Comparison of ENCODE assay signal across 9 cellular contexts in the genomic region with DNA sequence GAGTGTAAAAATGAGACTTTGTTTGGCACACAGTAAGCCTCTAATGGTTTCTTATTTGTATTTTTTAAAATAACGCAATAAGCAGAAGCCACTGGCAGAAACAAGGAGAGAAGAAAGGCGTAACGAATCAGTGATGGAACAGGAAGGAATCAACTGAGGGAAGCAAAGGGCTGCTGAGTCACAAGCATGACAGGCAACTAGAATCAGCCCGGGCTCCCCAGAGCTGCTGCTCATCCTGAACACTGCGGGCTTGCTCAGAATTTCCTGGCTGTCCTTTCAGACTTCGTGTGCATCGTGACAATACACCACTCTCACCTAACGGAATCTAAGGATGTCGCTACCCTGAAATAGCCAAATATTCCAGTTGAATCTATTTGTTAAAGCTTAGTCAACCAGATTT. TPM values are rescaled to one million over a fixed set of nuclear protein-coding genes. Genes with fewer than 3 reads are reported as not detected.
DNase-seq lines count a peak whose midpoint lies in the region; ATAC-seq and TF ChIP-seq lines count a peak whose summit lies in the region.
"Had no signal": no experiment of that assay in that cellular context is flagged by ENCODE, and none has a peak within 500 bp of the region (broad histone marks: within the 10 kb centered on the region; RNA-seq: fewer than 3 reads in every experiment).

No MANE protein-coding gene starts in this region.

- H3K27me3 ChIP-seq in GM23338 (ENCODE audit: insufficient read depth), result no peaks in the 10 kb centered on the region

- H3K4me3 ChIP-seq in GM23338 (no peak overlapping the region), fibroblast of villous mesenchyme (ENCODE audit: low read depth, low read length) (no peak overlapping the region)

- no peaks in the 10 kb centered on the region for H3K36me3 ChIP-seq in GM23338 (ENCODE audit: insufficient read depth)

- H3K4me1 Mint-ChIP-seq in GM23338, result no peaks in the 10 kb centered on the region; the same call in 2 of the 3 replicates
- H3K4me1 Mint-ChIP-seq in activated CD4-positive, alpha-beta memory T cell treated with anti-CD3 and anti-CD28 coated beads for 36 hours (ENCODE audit: low read depth), result no peaks in the 10 kb centered on the region
- no peaks in the 10 kb centered on the region for H3K4me1 Mint-ChIP-seq in activated CD8-positive, alpha-beta T cell treated with anti-CD3 and anti-CD28 coated beads for 36 hours (ENCODE audit: low read depth)
- H3K4me1 Mint-ChIP-seq: activated naive CD8-positive, alpha-beta T cell treated with anti-CD3 and anti-CD28 coated beads, Interleukin-2, amount 50 U/mL, for 24 hours had no signal

- intact Hi-C loops in posterior cingulate gyrus (cut with DNase I), result no loop called here
- intact Hi-C loops in activated CD4-positive, alpha-beta memory T cell treated with anti-CD3 and anti-CD28 coated beads for 36 hours (cut with micrococcal nuclease), result no loop called here
- intact Hi-C loops in activated CD8-positive, alpha-beta T cell treated with anti-CD3 and anti-CD28 coated beads for 36 hours (cut with micrococcal nuclease), result no loop called here

- peak overlapping the region; percentile 40; the same call in 1 of the 2 replicates for H3K27ac Mint-ChIP-seq in GM23338
- no peak overlapping the region for H3K27ac Mint-ChIP-seq in activated CD4-positive, alpha-beta memory T cell treated with anti-CD3 and anti-CD28 coated beads for 36 hours
- H3K27ac Mint-ChIP-seq in activated CD8-positive, alpha-beta T cell treated with anti-CD3 and anti-CD28 coated beads for 36 hours, result no peak overlapping the region
- H3K27ac Mint-ChIP-seq: activated naive CD8-positive, alpha-beta T cell treated with anti-CD3 and anti-CD28 coated beads, Interleukin-2, amount 50 U/mL, for 24 hours had no signal

- CTCF ChIA-PET in activated CD4-positive, alpha-beta memory T cell treated with anti-CD3 and anti-CD28 coated beads for 36 hours (lab: Charles Lee), result no interaction called here
- CTCF ChIA-PET in activated CD8-positive, alpha-beta T cell treated with anti-CD3 and anti-CD28 coated beads for 36 hours (lab: Charles Lee), result no interaction called here

- H3K4me3 Mint-ChIP-seq in GM23338, result no peak overlapping the region
- H3K4me3 Mint-ChIP-seq in activated CD4-positive, alpha-beta memory T cell treated with anti-CD3 and anti-CD28 coated beads for 36 hours, result no peak overlapping the region
- H3K4me3 Mint-ChIP-seq in activated CD8-positive, alpha-beta T cell treated with anti-CD3 and anti-CD28 coated beads for 36 hours, result no peak overlapping the region
- H3K4me3 Mint-ChIP-seq: activated naive CD8-positive, alpha-beta T cell treated with anti-CD3 and anti-CD28 coated beads, Interleukin-2, amount 50 U/mL, for 24 hours had no signal

- no peaks in the 10 kb centered on the region for H3F3A ChIP-seq in GM23338 (replicated peaks; ENCODE audit: low read depth)

- H3K36me3 Mint-ChIP-seq in GM23338 (ENCODE audit: low read depth), result no peaks in the 10 kb centered on the region
- no peaks in the 10 kb centered on the region for H3K36me3 Mint-ChIP-seq in activated CD4-positive, alpha-beta memory T cell treated with anti-CD3 and anti-CD28 coated beads for 36 hours
- H3K36me3 Mint-ChIP-seq in activated CD8-positive, alpha-beta T cell treated with anti-CD3 and anti-CD28 coated beads for 36 hours (ENCODE audit: low read depth), result no peaks in the 10 kb centered on the region

- in situ Hi-C loops in SK-MEL-5 (cut with HindIII; ENCODE audit: low pct_unique_long_range_greater_than_20kb, low sequenced_read_pairs), result no loop called here

- H3K9me3 Mint-ChIP-seq in GM23338, result no peaks in the 10 kb centered on the region
- no peaks in the 10 kb centered on the region for H3K9me3 Mint-ChIP-seq in activated CD4-positive, alpha-beta memory T cell treated with anti-CD3 and anti-CD28 coated beads for 36 hours
- H3K9me3 Mint-ChIP-seq in activated CD8-positive, alpha-beta T cell treated with anti-CD3 and anti-CD28 coated beads for 36 hours, result no peaks in the 10 kb centered on the region
- H3K9me3 Mint-ChIP-seq: activated naive CD8-positive, alpha-beta T cell treated with anti-CD3 and anti-CD28 coated beads, Interleukin-2, amount 50 U/mL, for 24 hours had no signal

- DNase-seq in GM23338 (ENCODE audit: low spot score) (peak; percentile 26), SK-MEL-5 (ENCODE audit: low read depth, low spot score) (peak; percentile 19), fibroblast of villous mesenchyme (ENCODE audit: low read depth) (peak; percentile 56), posterior cingulate gyrus (peak in 7 of 10 donors; percentile 16 to 86 (median 46)), NCI-H2107 (lab: John Stamatoyannopoulos, UW) (no peak)
- no peak for DNase-seq in activated CD4-positive, alpha-beta memory T cell treated with anti-CD3 and anti-CD28 coated beads for 36 hours
- DNase-seq in activated CD8-positive, alpha-beta T cell treated with anti-CD3 and anti-CD28 coated beads for 36 hours, result no peak
- DNase-seq: activated naive CD8-positive, alpha-beta T cell treated with anti-CD3 and anti-CD28 coated beads, Interleukin-2, amount 50 U/mL, for 24 hours had no signal

- H2AFZ ChIP-seq in GM23338, result peak overlapping the region; percentile 61; the same call in 1 of the 2 replicates

- H3K27me3 Mint-ChIP-seq in GM23338 (ENCODE audit: insufficient read depth, low read depth, poor library complexity), result peaks cover 2% of the 10 kb centered on the region
- peaks cover 8% of the 10 kb centered on the region for H3K27me3 Mint-ChIP-seq in activated CD4-positive, alpha-beta memory T cell treated with anti-CD3 and anti-CD28 coated beads for 36 hours
- peaks cover 14% of the 10 kb centered on the region for H3K27me3 Mint-ChIP-seq in activated CD8-positive, alpha-beta T cell treated with anti-CD3 and anti-CD28 coated beads for 36 hours

- peak; percentile 57 for ATAC-seq in GM23338
- no peak for ATAC-seq in activated CD8-positive, alpha-beta T cell treated with anti-CD3 and anti-CD28 coated beads for 36 hours
- no peak for ATAC-seq in GM19455 (IDR thresholded peaks at IDR 0.05; ENCODE audit: unreplicated experiment)
- ATAC-seq: activated naive CD8-positive, alpha-beta T cell treated with anti-CD3 and anti-CD28 coated beads, Interleukin-2, amount 50 U/mL, for 24 hours had no signal

- H3K79me2 ChIP-seq in GM23338 (replicated peaks; ENCODE audit: insufficient read depth), result no peaks in the 10 kb centered on the region

- H3K4me2 ChIP-seq in GM23338, result no peak overlapping the region

- no peak overlapping the region for H3K27ac ChIP-seq in GM23338 (ENCODE audit: low read depth)

- no peaks in the 10 kb centered on the region for H3K9me2 ChIP-seq in GM23338 (ENCODE audit: insufficient read depth)

- POLR2A ChIA-PET in activated CD4-positive, alpha-beta memory T cell treated with anti-CD3 and anti-CD28 coated beads for 36 hours (lab: Charles Lee), result no interaction called here
- POLR2A ChIA-PET in activated CD8-positive, alpha-beta T cell treated with anti-CD3 and anti-CD28 coated beads for 36 hours (lab: Charles Lee), result no interaction called here

- no peaks in the 10 kb centered on the region for H4K20me1 ChIP-seq in GM23338 (replicated peaks; ENCODE audit: insufficient read depth)

- TF ChIP-seq CTCF in GM23338 (conservative IDR thresholded peaks at IDR 0.05; ENCODE audit: low read depth in 2 of 2) (no peak), fibroblast of villous mesenchyme (IDR thresholded peaks at IDR 0.05; ENCODE audit: insufficient read depth, low read depth, low read length) (no peak)
- no peak for TF ChIP-seq CTCF in activated CD8-positive, alpha-beta T cell treated with anti-CD3 and anti-CD28 coated beads for 36 hours (IDR thresholded peaks at IDR 0.05)

- H3K4me1 ChIP-seq in GM23338 (ENCODE audit: insufficient read depth), result no peaks in the 10 kb centered on the region

TF ChIP-seq in GM23338, 12 proteins besides CTCF, POLR2A, EP300 and RAD21:
- TF ChIP-seq EZH2phosphoT487 (IDR thresholded peaks at IDR 0.05; ENCODE audit: unreplicated experiment), result no peak
- TF ChIP-seq POLR2AphosphoS5 (IDR thresholded peaks at IDR 0.05; ENCODE audit: low read depth), result no peak
- TF ChIP-seq EZH2 (IDR thresholded peaks at IDR 0.05; ENCODE audit: low read depth, unreplicated experiment), result no peak
- no peak for TF ChIP-seq NANOG (IDR thresholded peaks at IDR 0.05; ENCODE audit: borderline replicate concordance)
- TF ChIP-seq CREB1 (CRISPR knock-in tag; IDR thresholded peaks at IDR 0.05; ENCODE audit: low read depth), result no peak
- no peak for TF ChIP-seq JUNB (IDR thresholded peaks at IDR 0.05; ENCODE audit: unreplicated experiment)
- TF ChIP-seq, protein P1, sequence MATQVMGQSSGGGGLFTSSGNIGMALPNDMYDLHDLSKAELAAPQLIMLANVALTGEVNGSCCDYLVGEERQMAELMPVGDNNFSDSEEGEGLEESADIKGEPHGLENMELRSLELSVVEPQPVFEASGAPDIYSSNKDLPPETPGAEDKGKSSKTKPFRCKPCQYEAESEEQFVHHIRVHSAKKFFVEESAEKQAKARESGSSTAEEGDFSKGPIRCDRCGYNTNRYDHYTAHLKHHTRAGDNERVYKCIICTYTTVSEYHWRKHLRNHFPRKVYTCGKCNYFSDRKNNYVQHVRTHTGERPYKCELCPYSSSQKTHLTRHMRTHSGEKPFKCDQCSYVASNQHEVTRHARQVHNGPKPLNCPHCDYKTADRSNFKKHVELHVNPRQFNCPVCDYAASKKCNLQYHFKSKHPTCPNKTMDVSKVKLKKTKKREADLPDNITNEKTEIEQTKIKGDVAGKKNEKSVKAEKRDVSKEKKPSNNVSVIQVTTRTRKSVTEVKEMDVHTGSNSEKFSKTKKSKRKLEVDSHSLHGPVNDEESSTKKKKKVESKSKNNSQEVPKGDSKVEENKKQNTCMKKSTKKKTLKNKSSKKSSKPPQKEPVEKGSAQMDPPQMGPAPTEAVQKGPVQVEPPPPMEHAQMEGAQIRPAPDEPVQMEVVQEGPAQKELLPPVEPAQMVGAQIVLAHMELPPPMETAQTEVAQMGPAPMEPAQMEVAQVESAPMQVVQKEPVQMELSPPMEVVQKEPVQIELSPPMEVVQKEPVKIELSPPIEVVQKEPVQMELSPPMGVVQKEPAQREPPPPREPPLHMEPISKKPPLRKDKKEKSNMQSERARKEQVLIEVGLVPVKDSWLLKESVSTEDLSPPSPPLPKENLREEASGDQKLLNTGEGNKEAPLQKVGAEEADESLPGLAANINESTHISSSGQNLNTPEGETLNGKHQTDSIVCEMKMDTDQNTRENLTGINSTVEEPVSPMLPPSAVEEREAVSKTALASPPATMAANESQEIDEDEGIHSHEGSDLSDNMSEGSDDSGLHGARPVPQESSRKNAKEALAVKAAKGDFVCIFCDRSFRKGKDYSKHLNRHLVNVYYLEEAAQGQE (IDR thresholded peaks at IDR 0.05; ENCODE audit: unreplicated experiment), result no peak

RNA-seq across cellular contexts. Expression of a gene that starts 20.7 kb away (rescaled TPM):
- 13.1 and 13.8 TPM in 2 replicates for total RNA-seq in GM23338 (2014; rRNA removed; shearing (Covaris generic))
- 17.7 and 24.8 TPM in 2 replicates for polyA plus RNA-seq in GM23338 (2016; fragmentation: Nextera tagmentation; extraction: Ambion mirVana)
- total RNA-seq in SK-MEL-5 (2014; rRNA removed; shearing (Covaris generic)), result 12.4 and 12.5 TPM in 2 replicates
- polyA plus RNA-seq in SK-MEL-5 (2015; cell fraction: cytosol; rRNA removed), result 3.7 and 4.8 TPM in 2 replicates
- 4.2 and 4.6 TPM in 2 replicates for polyA plus RNA-seq in SK-MEL-5 (2015; cell fraction: nucleus; rRNA removed)
- 25.9 and 41.9 TPM in 2 replicates for total RNA-seq in fibroblast of villous mesenchyme
- total RNA-seq in activated CD4-positive, alpha-beta memory T cell treated with anti-CD3 and anti-CD28 coated beads for 36 hours, result 1 to 10 TPM; 5.4 to 6.4 TPM
- total RNA-seq in activated CD8-positive, alpha-beta T cell treated with anti-CD3 and anti-CD28 coated beads for 36 hours, result 1 to 10 TPM; 5.7 to 6.3 TPM

Comparison
In these comparisons a context has a peak if more than half of its experiments do, and no peak if none do; other contexts are left out.
1. DNase-seq: peak in GM23338 (single experiment), SK-MEL-5 (single experiment), fibroblast of villous mesenchyme (single experiment) and posterior cingulate gyrus (7 of 10); none in activated CD4-positive, alpha-beta memory T cell treated with anti-CD3 and anti-CD28 coated beads for 36 hours (single experiment), activated CD8-positive, alpha-beta T cell treated with anti-CD3 and anti-CD28 coated beads for 36 hours (single experiment) and NCI-H2107 (single experiment).